Comparison of ENCODE assay signal across 1 cellular context in the genomic region with DNA sequence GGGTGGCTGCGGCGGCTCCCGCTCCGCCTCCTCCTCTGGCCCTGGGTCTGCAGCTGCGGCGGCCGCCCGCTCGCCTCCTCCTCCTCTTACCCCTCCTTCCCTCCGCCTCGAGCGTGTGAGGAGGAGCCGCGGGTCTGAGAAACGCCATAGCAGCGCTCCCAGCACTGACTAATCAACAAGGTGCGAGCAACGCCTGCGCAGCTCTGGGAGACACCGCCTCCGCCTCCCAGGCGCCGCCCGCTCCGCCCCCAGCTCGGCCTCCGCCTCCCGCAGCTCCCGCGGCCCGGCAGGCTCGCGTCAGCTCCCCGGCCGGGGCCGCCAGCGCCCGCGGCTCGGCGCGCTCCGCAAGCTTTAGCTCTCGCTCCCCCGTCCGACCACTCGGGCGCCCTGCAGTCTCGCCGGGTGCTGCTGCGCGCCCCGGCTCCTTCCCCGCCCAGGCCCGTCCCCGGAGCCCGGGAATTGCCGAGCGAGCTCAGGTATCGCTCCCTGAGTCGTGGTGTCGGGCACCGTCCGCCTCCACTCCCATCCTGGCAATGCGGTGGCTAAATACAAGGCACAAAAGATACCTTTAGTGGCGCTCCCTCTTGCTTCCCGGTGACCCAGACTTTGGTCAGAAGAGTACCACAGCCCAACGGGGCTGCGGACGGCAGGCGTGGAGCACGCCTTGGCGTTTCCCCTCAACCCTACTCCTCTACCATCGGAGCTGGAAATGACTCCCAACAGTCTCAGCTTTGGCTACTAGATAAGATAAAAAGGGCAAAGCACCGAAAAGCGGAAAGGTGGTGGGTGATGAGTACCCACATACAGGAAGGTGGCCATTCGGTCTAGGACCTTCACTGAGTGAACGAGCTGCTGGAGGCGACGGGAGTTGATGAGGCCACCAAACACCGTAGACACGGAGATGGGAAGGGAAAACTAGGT.
TF ChIP-seq lines count a peak whose summit lies in the region.

Gene GAREM1, minus strand, starts transcription at position 170 of the 921 bp plus-strand sequence. CDS start 454 bp downstream, outside the sequence.

TF ChIP-seq in HEK293, 187 proteins besides CTCF, POLR2A, EP300 and RAD21 (continued from another document and continues in another):
- TF ChIP-seq ZNF274 (IDR thresholded peaks at IDR 0.05; ENCODE audit: low read length) = no peak
- TF ChIP-seq ZNF274 (tag by site-specific recombination; IDR thresholded peaks at IDR 0.05; ENCODE audit: borderline replicate concordance) = no peak
- TF ChIP-seq ZBTB1 (tag by site-specific recombination; IDR thresholded peaks at IDR 0.05) = no peak
- TF ChIP-seq ZNF26 (tag by site-specific recombination; IDR thresholded peaks at IDR 0.05) = no peak
- 0 out of 2 replicates have a peak, but pooled peaks have one; percentile 54 for TF ChIP-seq ZEB2 (tag by site-specific recombination; IDR thresholded peaks at IDR 0.05)
- TF ChIP-seq PRDM4 (tag by site-specific recombination; IDR thresholded peaks at IDR 0.05) = no peak
- no peak for TF ChIP-seq ZNF404 (tag by site-specific recombination; IDR thresholded peaks at IDR 0.05)
- TF ChIP-seq ZXDB (tag by site-specific recombination; IDR thresholded peaks at IDR 0.05) = no peak
- TF ChIP-seq ZSCAN16 (tag by site-specific recombination; IDR thresholded peaks at IDR 0.05) = no peak
- TF ChIP-seq, protein P1, sequence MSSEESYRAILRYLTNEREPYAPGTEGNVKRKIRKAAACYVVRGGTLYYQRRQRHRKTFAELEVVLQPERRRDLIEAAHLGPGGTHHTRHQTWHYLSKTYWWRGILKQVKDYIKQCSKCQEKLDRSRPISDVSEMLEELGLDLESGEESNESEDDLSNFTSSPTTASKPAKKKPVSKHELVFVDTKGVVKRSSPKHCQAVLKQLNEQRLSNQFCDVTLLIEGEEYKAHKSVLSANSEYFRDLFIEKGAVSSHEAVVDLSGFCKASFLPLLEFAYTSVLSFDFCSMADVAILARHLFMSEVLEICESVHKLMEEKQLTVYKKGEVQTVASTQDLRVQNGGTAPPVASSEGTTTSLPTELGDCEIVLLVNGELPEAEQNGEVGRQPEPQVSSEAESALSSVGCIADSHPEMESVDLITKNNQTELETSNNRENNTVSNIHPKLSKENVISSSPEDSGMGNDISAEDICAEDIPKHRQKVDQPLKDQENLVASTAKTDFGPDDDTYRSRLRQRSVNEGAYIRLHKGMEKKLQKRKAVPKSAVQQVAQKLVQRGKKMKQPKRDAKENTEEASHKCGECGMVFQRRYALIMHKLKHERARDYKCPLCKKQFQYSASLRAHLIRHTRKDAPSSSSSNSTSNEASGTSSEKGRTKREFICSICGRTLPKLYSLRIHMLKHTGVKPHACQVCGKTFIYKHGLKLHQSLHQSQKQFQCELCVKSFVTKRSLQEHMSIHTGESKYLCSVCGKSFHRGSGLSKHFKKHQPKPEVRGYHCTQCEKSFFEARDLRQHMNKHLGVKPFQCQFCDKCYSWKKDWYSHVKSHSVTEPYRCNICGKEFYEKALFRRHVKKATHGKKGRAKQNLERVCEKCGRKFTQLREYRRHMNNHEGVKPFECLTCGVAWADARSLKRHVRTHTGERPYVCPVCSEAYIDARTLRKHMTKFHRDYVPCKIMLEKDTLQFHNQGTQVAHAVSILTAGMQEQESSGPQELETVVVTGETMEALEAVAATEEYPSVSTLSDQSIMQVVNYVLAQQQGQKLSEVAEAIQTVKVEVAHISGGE (tag by site-specific recombination; conservative IDR thresholded peaks at IDR 0.05; ENCODE audit: low read depth) = 0 out of 2 replicates have a peak, but pooled peaks have one; percentile 37
- TF ChIP-seq ZNF585B (tag by site-specific recombination; IDR thresholded peaks at IDR 0.05) = no peak
- no peak; the same call in 1 of the 2 replicates for TF ChIP-seq ZNF626 (tag by site-specific recombination; IDR thresholded peaks at IDR 0.05)
- peak; percentile 84 for TF ChIP-seq ZNF335 (tag by site-specific recombination; conservative IDR thresholded peaks at IDR 0.05)
- no peak for TF ChIP-seq AEBP2 (tag by site-specific recombination; IDR thresholded peaks at IDR 0.05; ENCODE audit: borderline replicate concordance)
- TF ChIP-seq ZNF391 (tag by site-specific recombination; IDR thresholded peaks at IDR 0.05; ENCODE audit: borderline replicate concordance, low read depth) = no peak
- no peak for TF ChIP-seq ZNF48 (tag by site-specific recombination; IDR thresholded peaks at IDR 0.05)
- TF ChIP-seq SALL2 (tag by site-specific recombination; IDR thresholded peaks at IDR 0.05; ENCODE audit: borderline replicate concordance) = no peak
- TF ChIP-seq, protein P2, sequence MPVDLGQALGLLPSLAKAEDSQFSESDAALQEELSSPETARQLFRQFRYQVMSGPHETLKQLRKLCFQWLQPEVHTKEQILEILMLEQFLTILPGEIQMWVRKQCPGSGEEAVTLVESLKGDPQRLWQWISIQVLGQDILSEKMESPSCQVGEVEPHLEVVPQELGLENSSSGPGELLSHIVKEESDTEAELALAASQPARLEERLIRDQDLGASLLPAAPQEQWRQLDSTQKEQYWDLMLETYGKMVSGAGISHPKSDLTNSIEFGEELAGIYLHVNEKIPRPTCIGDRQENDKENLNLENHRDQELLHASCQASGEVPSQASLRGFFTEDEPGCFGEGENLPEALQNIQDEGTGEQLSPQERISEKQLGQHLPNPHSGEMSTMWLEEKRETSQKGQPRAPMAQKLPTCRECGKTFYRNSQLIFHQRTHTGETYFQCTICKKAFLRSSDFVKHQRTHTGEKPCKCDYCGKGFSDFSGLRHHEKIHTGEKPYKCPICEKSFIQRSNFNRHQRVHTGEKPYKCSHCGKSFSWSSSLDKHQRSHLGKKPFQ (tag by site-specific recombination; IDR thresholded peaks at IDR 0.05) = no peak
- no peak for TF ChIP-seq ZNF670 (tag by site-specific recombination; IDR thresholded peaks at IDR 0.05; ENCODE audit: low read depth)
- TF ChIP-seq ZNF488 (tag by site-specific recombination; IDR thresholded peaks at IDR 0.05) = no peak
- TF ChIP-seq ZBTB20 (tag by site-specific recombination; IDR thresholded peaks at IDR 0.05) = peak; percentile 97
- TF ChIP-seq ZNF426 (tag by site-specific recombination; IDR thresholded peaks at IDR 0.05) = no peak
- TF ChIP-seq MZF1 (tag by site-specific recombination; IDR thresholded peaks at IDR 0.05; ENCODE audit: borderline replicate concordance) = no peak
- TF ChIP-seq SP7 (tag by site-specific recombination; IDR thresholded peaks at IDR 0.05) = no peak
- TF ChIP-seq YY1 (tag by site-specific recombination; IDR thresholded peaks at IDR 0.05) = no peak
- no peak for TF ChIP-seq GFI1B (tag by site-specific recombination; IDR thresholded peaks at IDR 0.05)
- TF ChIP-seq ZFP41 (tag by site-specific recombination; IDR thresholded peaks at IDR 0.05; ENCODE audit: borderline replicate concordance) = no peak
- no peak for TF ChIP-seq ZSCAN4 (tag by site-specific recombination; IDR thresholded peaks at IDR 0.05)
- TF ChIP-seq ZNF19 (tag by site-specific recombination; IDR thresholded peaks at IDR 0.05; ENCODE audit: low read depth) = no peak
- TF ChIP-seq, protein P3, sequence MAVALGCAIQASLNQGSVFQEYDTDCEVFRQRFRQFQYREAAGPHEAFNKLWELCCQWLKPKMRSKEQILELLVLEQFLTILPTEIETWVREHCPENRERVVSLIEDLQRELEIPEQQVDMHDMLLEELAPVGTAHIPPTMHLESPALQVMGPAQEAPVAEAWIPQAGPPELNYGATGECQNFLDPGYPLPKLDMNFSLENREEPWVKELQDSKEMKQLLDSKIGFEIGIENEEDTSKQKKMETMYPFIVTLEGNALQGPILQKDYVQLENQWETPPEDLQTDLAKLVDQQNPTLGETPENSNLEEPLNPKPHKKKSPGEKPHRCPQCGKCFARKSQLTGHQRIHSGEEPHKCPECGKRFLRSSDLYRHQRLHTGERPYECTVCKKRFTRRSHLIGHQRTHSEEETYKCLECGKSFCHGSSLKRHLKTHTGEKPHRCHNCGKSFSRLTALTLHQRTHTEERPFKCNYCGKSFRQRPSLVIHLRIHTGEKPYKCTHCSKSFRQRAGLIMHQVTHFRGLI (tag by site-specific recombination; IDR thresholded peaks at IDR 0.05) = 0 out of 2 replicates have a peak, but pooled peaks have one; percentile 41
- no peak for TF ChIP-seq ZNF23 (tag by site-specific recombination; IDR thresholded peaks at IDR 0.05; ENCODE audit: borderline replicate concordance)
- TF ChIP-seq, protein P4, sequence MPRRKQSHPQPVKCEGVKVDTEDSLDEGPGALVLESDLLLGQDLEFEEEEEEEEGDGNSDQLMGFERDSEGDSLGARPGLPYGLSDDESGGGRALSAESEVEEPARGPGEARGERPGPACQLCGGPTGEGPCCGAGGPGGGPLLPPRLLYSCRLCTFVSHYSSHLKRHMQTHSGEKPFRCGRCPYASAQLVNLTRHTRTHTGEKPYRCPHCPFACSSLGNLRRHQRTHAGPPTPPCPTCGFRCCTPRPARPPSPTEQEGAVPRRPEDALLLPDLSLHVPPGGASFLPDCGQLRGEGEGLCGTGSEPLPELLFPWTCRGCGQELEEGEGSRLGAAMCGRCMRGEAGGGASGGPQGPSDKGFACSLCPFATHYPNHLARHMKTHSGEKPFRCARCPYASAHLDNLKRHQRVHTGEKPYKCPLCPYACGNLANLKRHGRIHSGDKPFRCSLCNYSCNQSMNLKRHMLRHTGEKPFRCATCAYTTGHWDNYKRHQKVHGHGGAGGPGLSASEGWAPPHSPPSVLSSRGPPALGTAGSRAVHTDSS (tag by site-specific recombination; IDR thresholded peaks at IDR 0.05) = no peak; the same call in 1 of the 2 replicates
- no peak for TF ChIP-seq ZNF701 (tag by site-specific recombination; IDR thresholded peaks at IDR 0.05)
- no peak for TF ChIP-seq HOXC10 (CRISPR knock-in tag; IDR thresholded peaks at IDR 0.05)
- no peak for TF ChIP-seq YY2 (tag by site-specific recombination; IDR thresholded peaks at IDR 0.05)
- TF ChIP-seq HOXD13 (CRISPR knock-in tag; IDR thresholded peaks at IDR 0.05; ENCODE audit: borderline replicate concordance) = no peak
- no peak for TF ChIP-seq ZNF214 (tag by site-specific recombination; IDR thresholded peaks at IDR 0.05; ENCODE audit: borderline replicate concordance)
